1 cellular context compared by ENCODE assay signal in the genomic region with DNA sequence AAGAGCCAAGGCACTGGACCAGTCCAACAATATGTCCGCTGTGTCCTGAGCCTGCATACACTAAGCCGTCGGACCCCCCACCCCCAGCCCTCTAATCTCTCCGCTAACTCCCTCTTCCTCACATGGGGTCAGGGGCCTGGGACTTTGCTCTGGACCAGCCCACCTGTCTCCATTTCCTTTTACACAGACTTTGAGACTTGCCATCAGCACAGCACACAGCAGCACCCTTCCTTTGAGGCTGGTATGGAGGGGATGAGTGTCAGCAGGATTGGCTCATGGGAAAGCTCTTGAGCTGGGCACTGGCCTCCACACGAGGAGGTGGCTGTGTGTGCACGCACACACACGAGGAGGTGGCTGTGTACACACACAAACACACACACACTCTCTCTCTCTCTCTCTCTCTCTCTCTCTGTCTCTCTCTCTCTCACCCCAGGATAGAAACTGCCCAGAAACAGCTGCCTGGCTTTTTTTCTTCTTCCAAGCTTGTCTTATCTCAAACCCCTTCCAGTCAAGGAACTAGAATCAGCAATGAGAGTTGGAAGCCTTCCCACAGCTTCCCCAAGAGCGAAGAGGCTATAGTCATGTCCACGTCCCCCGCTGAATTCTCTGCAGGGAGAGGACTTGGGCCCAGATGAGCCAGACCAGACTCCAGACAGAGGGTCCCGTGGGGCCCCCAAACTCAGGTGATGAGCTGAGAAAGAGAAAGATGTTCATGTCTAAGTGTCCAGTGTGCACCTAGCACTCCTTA.
A peak's percentile ranks its signal among the peaks of the same experiment; 100 is the strongest.
TF ChIP-seq lines count a peak whose summit lies in the region.

No MANE protein-coding gene starts in this region.

TF ChIP-seq in HepG2, 621 proteins besides CTCF, POLR2A, EP300 and RAD21 (continued from another document and continues in another):
- TF ChIP-seq ZNF572 (CRISPR knock-in tag; IDR thresholded peaks at IDR 0.05) (0 out of 2 replicates have a peak, but pooled peaks have one; percentile 35), MEF2D (CRISPR knock-in tag; IDR thresholded peaks at IDR 0.05) (peak; percentile 35; the same call in 1 of the 2 replicates), NR2F2 (IDR thresholded peaks at IDR 0.05; ENCODE audit: borderline replicate concordance, low read depth) (peak; percentile 65), ZNF292 (CRISPR knock-in tag; IDR thresholded peaks at IDR 0.05; ENCODE audit: borderline replicate concordance, low read depth) (peak; percentile 95; the same call in 1 of the 2 replicates), SAFB2 (CRISPR knock-in tag; IDR thresholded peaks at IDR 0.05; ENCODE audit: borderline replicate concordance, low read depth) (peak; percentile 70; the same call in 1 of the 2 replicates), SKI (IDR thresholded peaks at IDR 0.05; ENCODE audit: partially characterized antibody) (peak; percentile 20), NR2F1 (CRISPR knock-in tag; IDR thresholded peaks at IDR 0.05) (no peak), ZNF263 (CRISPR knock-in tag; IDR thresholded peaks at IDR 0.05) (peak; percentile 43; the same call in 1 of the 2 replicates), SIX1 (CRISPR knock-in tag; IDR thresholded peaks at IDR 0.05; ENCODE audit: borderline replicate concordance) (no peak), FOXA1 (IDR thresholded peaks at IDR 0.05) (no peak), FOXA1 (CRISPR knock-in tag; IDR thresholded peaks at IDR 0.05) (peak; percentile 85), ZFP90 (CRISPR knock-in tag; IDR thresholded peaks at IDR 0.05; ENCODE audit: borderline replicate concordance) (no peak), LCORL (IDR thresholded peaks at IDR 0.05) (no peak), LCORL (CRISPR knock-in tag; IDR thresholded peaks at IDR 0.05) (peak; percentile 61; the same call in 1 of the 2 replicates), MXI1 (IDR thresholded peaks at IDR 0.05; ENCODE audit: borderline replicate concordance, low read depth, low read length) (peak; percentile 40; the same call in 1 of the 3 replicates), ZNF563 (CRISPR knock-in tag; IDR thresholded peaks at IDR 0.05) (0 out of 2 replicates have a peak, but pooled peaks have one; percentile 73), CENPX (CRISPR knock-in tag; IDR thresholded peaks at IDR 0.05) (no peak), WIZ (CRISPR knock-in tag; IDR thresholded peaks at IDR 0.05) (peak; percentile 50; the same call in 1 of the 2 replicates)
- TF ChIP-seq, protein P1, sequence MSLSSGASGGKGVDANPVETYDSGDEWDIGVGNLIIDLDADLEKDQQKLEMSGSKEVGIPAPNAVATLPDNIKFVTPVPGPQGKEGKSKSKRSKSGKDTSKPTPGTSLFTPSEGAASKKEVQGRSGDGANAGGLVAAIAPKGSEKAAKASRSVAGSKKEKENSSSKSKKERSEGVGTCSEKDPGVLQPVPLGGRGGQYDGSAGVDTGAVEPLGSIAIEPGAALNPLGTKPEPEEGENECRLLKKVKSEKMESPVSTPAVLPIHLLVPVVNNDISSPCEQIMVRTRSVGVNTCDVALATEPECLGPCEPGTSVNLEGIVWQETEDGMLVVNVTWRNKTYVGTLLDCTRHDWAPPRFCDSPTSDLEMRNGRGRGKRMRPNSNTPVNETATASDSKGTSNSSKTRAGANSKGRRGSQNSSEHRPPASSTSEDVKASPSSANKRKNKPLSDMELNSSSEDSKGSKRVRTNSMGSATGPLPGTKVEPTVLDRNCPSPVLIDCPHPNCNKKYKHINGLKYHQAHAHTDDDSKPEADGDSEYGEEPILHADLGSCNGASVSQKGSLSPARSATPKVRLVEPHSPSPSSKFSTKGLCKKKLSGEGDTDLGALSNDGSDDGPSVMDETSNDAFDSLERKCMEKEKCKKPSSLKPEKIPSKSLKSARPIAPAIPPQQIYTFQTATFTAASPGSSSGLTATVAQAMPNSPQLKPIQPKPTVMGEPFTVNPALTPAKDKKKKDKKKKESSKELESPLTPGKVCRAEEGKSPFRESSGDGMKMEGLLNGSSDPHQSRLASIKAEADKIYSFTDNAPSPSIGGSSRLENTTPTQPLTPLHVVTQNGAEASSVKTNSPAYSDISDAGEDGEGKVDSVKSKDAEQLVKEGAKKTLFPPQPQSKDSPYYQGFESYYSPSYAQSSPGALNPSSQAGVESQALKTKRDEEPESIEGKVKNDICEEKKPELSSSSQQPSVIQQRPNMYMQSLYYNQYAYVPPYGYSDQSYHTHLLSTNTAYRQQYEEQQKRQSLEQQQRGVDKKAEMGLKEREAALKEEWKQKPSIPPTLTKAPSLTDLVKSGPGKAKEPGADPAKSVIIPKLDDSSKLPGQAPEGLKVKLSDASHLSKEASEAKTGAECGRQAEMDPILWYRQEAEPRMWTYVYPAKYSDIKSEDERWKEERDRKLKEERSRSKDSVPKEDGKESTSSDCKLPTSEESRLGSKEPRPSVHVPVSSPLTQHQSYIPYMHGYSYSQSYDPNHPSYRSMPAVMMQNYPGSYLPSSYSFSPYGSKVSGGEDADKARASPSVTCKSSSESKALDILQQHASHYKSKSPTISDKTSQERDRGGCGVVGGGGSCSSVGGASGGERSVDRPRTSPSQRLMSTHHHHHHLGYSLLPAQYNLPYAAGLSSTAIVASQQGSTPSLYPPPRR (CRISPR knock-in tag; IDR thresholded peaks at IDR 0.05; ENCODE audit: borderline replicate concordance) = peak; percentile 55; the same call in 1 of the 2 replicates
- TF ChIP-seq, protein P2, sequence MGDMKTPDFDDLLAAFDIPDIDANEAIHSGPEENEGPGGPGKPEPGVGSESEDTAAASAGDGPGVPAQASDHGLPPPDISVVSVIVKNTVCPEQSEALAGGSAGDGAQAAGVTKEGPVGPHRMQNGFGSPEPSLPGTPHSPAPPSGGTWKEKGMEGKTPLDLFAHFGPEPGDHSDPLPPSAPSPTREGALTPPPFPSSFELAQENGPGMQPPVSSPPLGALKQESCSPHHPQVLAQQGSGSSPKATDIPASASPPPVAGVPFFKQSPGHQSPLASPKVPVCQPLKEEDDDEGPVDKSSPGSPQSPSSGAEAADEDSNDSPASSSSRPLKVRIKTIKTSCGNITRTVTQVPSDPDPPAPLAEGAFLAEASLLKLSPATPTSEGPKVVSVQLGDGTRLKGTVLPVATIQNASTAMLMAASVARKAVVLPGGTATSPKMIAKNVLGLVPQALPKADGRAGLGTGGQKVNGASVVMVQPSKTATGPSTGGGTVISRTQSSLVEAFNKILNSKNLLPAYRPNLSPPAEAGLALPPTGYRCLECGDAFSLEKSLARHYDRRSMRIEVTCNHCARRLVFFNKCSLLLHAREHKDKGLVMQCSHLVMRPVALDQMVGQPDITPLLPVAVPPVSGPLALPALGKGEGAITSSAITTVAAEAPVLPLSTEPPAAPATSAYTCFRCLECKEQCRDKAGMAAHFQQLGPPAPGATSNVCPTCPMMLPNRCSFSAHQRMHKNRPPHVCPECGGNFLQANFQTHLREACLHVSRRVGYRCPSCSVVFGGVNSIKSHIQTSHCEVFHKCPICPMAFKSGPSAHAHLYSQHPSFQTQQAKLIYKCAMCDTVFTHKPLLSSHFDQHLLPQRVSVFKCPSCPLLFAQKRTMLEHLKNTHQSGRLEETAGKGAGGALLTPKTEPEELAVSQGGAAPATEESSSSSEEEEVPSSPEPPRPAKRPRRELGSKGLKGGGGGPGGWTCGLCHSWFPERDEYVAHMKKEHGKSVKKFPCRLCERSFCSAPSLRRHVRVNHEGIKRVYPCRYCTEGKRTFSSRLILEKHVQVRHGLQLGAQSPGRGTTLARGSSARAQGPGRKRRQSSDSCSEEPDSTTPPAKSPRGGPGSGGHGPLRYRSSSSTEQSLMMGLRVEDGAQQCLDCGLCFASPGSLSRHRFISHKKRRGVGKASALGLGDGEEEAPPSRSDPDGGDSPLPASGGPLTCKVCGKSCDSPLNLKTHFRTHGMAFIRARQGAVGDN (CRISPR knock-in tag; IDR thresholded peaks at IDR 0.05) = peak; percentile 83
- TF ChIP-seq, protein P3, sequence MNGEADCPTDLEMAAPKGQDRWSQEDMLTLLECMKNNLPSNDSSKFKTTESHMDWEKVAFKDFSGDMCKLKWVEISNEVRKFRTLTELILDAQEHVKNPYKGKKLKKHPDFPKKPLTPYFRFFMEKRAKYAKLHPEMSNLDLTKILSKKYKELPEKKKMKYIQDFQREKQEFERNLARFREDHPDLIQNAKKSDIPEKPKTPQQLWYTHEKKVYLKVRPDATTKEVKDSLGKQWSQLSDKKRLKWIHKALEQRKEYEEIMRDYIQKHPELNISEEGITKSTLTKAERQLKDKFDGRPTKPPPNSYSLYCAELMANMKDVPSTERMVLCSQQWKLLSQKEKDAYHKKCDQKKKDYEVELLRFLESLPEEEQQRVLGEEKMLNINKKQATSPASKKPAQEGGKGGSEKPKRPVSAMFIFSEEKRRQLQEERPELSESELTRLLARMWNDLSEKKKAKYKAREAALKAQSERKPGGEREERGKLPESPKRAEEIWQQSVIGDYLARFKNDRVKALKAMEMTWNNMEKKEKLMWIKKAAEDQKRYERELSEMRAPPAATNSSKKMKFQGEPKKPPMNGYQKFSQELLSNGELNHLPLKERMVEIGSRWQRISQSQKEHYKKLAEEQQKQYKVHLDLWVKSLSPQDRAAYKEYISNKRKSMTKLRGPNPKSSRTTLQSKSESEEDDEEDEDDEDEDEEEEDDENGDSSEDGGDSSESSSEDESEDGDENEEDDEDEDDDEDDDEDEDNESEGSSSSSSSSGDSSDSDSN (CRISPR knock-in tag; IDR thresholded peaks at IDR 0.05) = peak; percentile 37; the same call in 1 of the 2 replicates
- TF ChIP-seq, protein P4, sequence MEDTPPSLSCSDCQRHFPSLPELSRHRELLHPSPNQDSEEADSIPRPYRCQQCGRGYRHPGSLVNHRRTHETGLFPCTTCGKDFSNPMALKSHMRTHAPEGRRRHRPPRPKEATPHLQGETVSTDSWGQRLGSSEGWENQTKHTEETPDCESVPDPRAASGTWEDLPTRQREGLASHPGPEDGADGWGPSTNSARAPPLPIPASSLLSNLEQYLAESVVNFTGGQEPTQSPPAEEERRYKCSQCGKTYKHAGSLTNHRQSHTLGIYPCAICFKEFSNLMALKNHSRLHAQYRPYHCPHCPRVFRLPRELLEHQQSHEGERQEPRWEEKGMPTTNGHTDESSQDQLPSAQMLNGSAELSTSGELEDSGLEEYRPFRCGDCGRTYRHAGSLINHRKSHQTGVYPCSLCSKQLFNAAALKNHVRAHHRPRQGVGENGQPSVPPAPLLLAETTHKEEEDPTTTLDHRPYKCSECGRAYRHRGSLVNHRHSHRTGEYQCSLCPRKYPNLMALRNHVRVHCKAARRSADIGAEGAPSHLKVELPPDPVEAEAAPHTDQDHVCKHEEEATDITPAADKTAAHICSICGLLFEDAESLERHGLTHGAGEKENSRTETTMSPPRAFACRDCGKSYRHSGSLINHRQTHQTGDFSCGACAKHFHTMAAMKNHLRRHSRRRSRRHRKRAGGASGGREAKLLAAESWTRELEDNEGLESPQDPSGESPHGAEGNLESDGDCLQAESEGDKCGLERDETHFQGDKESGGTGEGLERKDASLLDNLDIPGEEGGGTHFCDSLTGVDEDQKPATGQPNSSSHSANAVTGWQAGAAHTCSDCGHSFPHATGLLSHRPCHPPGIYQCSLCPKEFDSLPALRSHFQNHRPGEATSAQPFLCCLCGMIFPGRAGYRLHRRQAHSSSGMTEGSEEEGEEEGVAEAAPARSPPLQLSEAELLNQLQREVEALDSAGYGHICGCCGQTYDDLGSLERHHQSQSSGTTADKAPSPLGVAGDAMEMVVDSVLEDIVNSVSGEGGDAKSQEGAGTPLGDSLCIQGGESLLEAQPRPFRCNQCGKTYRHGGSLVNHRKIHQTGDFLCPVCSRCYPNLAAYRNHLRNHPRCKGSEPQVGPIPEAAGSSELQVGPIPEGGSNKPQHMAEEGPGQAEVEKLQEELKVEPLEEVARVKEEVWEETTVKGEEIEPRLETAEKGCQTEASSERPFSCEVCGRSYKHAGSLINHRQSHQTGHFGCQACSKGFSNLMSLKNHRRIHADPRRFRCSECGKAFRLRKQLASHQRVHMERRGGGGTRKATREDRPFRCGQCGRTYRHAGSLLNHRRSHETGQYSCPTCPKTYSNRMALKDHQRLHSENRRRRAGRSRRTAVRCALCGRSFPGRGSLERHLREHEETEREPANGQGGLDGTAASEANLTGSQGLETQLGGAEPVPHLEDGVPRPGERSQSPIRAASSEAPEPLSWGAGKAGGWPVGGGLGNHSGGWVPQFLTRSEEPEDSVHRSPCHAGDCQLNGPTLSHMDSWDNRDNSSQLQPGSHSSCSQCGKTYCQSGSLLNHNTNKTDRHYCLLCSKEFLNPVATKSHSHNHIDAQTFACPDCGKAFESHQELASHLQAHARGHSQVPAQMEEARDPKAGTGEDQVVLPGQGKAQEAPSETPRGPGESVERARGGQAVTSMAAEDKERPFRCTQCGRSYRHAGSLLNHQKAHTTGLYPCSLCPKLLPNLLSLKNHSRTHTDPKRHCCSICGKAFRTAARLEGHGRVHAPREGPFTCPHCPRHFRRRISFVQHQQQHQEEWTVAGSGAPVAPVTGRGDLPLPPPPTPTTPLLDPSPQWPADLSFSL (CRISPR knock-in tag; IDR thresholded peaks at IDR 0.05) = peak; percentile 90
- TF ChIP-seq, protein P5, sequence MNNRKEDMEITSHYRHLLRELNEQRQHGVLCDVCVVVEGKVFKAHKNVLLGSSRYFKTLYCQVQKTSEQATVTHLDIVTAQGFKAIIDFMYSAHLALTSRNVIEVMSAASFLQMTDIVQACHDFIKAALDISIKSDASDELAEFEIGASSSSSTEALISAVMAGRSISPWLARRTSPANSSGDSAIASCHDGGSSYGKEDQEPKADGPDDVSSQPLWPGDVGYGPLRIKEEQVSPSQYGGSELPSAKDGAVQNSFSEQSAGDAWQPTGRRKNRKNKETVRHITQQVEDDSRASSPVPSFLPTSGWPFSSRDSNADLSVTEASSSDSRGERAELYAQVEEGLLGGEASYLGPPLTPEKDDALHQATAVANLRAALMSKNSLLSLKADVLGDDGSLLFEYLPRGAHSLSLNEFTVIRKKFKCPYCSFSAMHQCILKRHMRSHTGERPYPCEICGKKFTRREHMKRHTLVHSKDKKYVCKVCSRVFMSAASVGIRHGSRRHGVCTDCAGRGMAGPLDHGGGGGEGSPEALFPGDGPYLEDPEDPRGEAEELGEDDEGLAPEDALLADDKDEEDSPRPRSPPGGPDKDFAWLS (CRISPR knock-in tag; IDR thresholded peaks at IDR 0.05; ENCODE audit: borderline replicate concordance) = no peak
- TF ChIP-seq, protein P6, sequence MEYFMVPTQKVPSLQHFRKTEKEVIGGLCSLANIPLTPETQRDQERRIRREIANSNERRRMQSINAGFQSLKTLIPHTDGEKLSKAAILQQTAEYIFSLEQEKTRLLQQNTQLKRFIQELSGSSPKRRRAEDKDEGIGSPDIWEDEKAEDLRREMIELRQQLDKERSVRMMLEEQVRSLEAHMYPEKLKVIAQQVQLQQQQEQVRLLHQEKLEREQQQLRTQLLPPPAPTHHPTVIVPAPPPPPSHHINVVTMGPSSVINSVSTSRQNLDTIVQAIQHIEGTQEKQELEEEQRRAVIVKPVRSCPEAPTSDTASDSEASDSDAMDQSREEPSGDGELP (IDR thresholded peaks at IDR 0.05; ENCODE audit: borderline replicate concordance, low read depth) = peak; percentile 63; the same call in 1 of the 2 replicates
- TF ChIP-seq, protein P7, sequence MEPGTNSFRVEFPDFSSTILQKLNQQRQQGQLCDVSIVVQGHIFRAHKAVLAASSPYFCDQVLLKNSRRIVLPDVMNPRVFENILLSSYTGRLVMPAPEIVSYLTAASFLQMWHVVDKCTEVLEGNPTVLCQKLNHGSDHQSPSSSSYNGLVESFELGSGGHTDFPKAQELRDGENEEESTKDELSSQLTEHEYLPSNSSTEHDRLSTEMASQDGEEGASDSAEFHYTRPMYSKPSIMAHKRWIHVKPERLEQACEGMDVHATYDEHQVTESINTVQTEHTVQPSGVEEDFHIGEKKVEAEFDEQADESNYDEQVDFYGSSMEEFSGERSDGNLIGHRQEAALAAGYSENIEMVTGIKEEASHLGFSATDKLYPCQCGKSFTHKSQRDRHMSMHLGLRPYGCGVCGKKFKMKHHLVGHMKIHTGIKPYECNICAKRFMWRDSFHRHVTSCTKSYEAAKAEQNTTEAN (CRISPR knock-in tag; conservative IDR thresholded peaks at IDR 0.05) = peak; percentile 84; the same call in 1 of the 2 replicates
